9 cellular contexts compared by ENCODE assay signal in the genomic region with DNA sequence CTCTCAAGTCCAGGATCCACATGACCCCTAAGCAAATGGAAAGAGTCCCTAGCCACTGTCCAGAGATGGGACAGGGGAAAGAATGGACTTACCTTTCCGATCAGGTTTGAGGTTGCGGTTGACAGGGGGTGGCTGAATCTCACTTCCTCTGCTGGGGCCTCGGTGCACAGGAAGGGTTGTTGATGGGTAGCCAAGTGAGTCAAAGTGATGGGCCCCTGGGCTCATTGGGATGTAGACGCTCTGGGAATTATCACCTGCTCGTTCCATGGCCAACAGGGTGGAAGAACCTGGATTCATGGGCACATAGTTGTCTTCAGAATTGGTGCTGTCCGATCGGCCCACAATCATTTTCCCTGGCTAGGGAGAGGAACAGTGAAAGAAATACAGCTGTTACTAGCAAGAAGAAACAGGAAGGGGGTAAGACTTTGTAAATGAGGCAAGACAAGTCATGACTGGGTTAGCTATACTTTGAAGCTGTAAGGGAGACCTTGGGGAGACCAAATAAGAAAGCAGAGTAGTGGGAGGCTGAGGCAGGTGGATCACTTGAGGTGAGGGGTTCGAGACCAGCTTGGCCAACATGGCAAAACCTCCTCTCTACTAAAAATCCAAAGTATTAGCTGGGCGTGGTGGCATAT. TPM values are rescaled to one million over a fixed set of nuclear protein-coding genes. Genes with fewer than 3 reads are reported as not detected.
DNase-seq lines count a peak whose midpoint lies in the region; ATAC-seq and TF ChIP-seq lines count a peak whose summit lies in the region.
"Had no signal": no experiment of that assay in that cellular context is flagged by ENCODE, and none has a peak within 500 bp of the region (broad histone marks: within the 10 kb centered on the region; RNA-seq: fewer than 3 reads in every experiment).

No MANE protein-coding gene starts in this region.

- H3K27ac Mint-ChIP-seq in activated CD8-positive, alpha-beta memory T cell treated with anti-CD3 and anti-CD28 coated beads, Interleukin-2, amount 10 ng/mL, durations not matched to agents 7 days and 5 days, result no peak overlapping the region
- peak overlapping the region; percentile 50 for H3K27ac Mint-ChIP-seq in progenitor cell of endocrine pancreas

- no peak for TF ChIP-seq POLR2A in erythroblast (IDR thresholded peaks at IDR 0.05; ENCODE audit: low read length)

- H3K36me3 Mint-ChIP-seq in activated CD8-positive, alpha-beta memory T cell treated with anti-CD3 and anti-CD28 coated beads, Interleukin-2, amount 10 ng/mL, durations not matched to agents 7 days and 5 days, result peaks cover 24% of the 10 kb centered on the region
- H3K36me3 Mint-ChIP-seq in progenitor cell of endocrine pancreas (ENCODE audit: insufficient read depth), result peaks cover 28% of the 10 kb centered on the region

- no peaks in the 10 kb centered on the region for H3K27me3 ChIP-seq in WERI-Rb-1 (ENCODE audit: insufficient read depth, low read depth, severe bottlenecking)
- H3K27me3 ChIP-seq: adrenal gland had no signal

- H3K36me3 ChIP-seq in WERI-Rb-1, result peaks cover 12% of the 10 kb centered on the region

- no peak overlapping the region for H3K4me3 Mint-ChIP-seq in activated CD8-positive, alpha-beta memory T cell treated with anti-CD3 and anti-CD28 coated beads, Interleukin-2, amount 10 ng/mL, durations not matched to agents 7 days and 5 days
- H3K4me3 Mint-ChIP-seq in progenitor cell of endocrine pancreas (ENCODE audit: low read depth), result no peak overlapping the region

- CTCF ChIA-PET in activated CD8-positive, alpha-beta memory T cell treated with anti-CD3 and anti-CD28 coated beads, Interleukin-2, amount 10 ng/mL, durations not matched to agents 7 days and 5 days (lab: Charles Lee), result interaction anchor here (1.1 kb wide), 1 partner anchor 21 kb away, joined by 3 read pairs; no protein-coding TSS in a partner anchor

- TF ChIP-seq CTCF in progenitor cell of endocrine pancreas (IDR thresholded peaks at IDR 0.05; ENCODE audit: unreplicated experiment) (no peak), WERI-Rb-1 (IDR thresholded peaks at IDR 0.05; ENCODE audit: low read depth, low read length) (no peak)

- DNase-seq in activated CD8-positive, alpha-beta memory T cell treated with anti-CD3 and anti-CD28 coated beads for 24 hours, result peak; percentile 21
- DNase-seq in activated CD8-positive, alpha-beta memory T cell treated with anti-CD3 and anti-CD28 coated beads, Interleukin-2, amount 10 ng/mL, durations not matched to agents 7 days and 5 days, result no peak
- no peak for DNase-seq in progenitor cell of endocrine pancreas (ENCODE audit: low spot score, unreplicated experiment)
- DNase-seq in stimulated activated CD4-positive, alpha-beta T cell treated with anti-CD3 and anti-CD28 coated beads, Interleukin-4, amount 100 ng/mL, for 24 hours, result no peak
- DNase-seq in WERI-Rb-1, result no peak
- DNase-seq in erythroblast (lab: John Stamatoyannopoulos, UW), result no peak

- H3K4me1 Mint-ChIP-seq in activated CD8-positive, alpha-beta memory T cell treated with anti-CD3 and anti-CD28 coated beads, Interleukin-2, amount 10 ng/mL, durations not matched to agents 7 days and 5 days, result peaks cover 19% of the 10 kb centered on the region
- no peaks in the 10 kb centered on the region for H3K4me1 Mint-ChIP-seq in progenitor cell of endocrine pancreas (ENCODE audit: low read depth)

- no peak overlapping the region for H3K27ac ChIP-seq in WERI-Rb-1
- H3K27ac ChIP-seq: adrenal gland had no signal

- H3K9me3 ChIP-seq in WERI-Rb-1 (ENCODE audit: severe bottlenecking), result no peaks in the 10 kb centered on the region
- H3K9me3 ChIP-seq: adrenal gland had no signal

- no peaks in the 10 kb centered on the region for H3K9me3 Mint-ChIP-seq in activated CD8-positive, alpha-beta memory T cell treated with anti-CD3 and anti-CD28 coated beads, Interleukin-2, amount 10 ng/mL, durations not matched to agents 7 days and 5 days (ENCODE audit: low read depth)
- H3K9me3 Mint-ChIP-seq in progenitor cell of endocrine pancreas (ENCODE audit: low read depth), result no peaks in the 10 kb centered on the region

- ATAC-seq in activated CD8-positive, alpha-beta memory T cell treated with anti-CD3 and anti-CD28 coated beads, Interleukin-2, amount 10 ng/mL, durations not matched to agents 7 days and 5 days, result no peak
- ATAC-seq in GM21529 (IDR thresholded peaks at IDR 0.05; ENCODE audit: unreplicated experiment) (peak; percentile 74), HG03175 (IDR thresholded peaks at IDR 0.05; ENCODE audit: unreplicated experiment) (peak; percentile 85)

- no peak overlapping the region for H3K4me3 ChIP-seq in WERI-Rb-1 (ENCODE audit: low read depth, low read length)
- H3K4me3 ChIP-seq: adrenal gland had no signal

- H3K27me3 Mint-ChIP-seq in activated CD8-positive, alpha-beta memory T cell treated with anti-CD3 and anti-CD28 coated beads, Interleukin-2, amount 10 ng/mL, durations not matched to agents 7 days and 5 days, result no peaks in the 10 kb centered on the region
- no peaks in the 10 kb centered on the region for H3K27me3 Mint-ChIP-seq in progenitor cell of endocrine pancreas

RNA-seq across cellular contexts. Expression of a gene that starts 34.7 kb away (rescaled TPM):
- 10 to 100 TPM in 1 of 2 experiments, 1 to 10 TPM in 1; 8.5 to 10.6 TPM for total RNA-seq in activated CD8-positive, alpha-beta memory T cell treated with anti-CD3 and anti-CD28 coated beads, Interleukin-2, amount 10 ng/mL, durations not matched to agents 7 days and 5 days
- 14.7 and 16.5 TPM in 2 replicates for total RNA-seq in progenitor cell of endocrine pancreas

RNA-seq across cellular contexts. Expression of a gene that starts 35.0 kb away (rescaled TPM):
- total RNA-seq in activated CD8-positive, alpha-beta memory T cell treated with anti-CD3 and anti-CD28 coated beads, Interleukin-2, amount 10 ng/mL, durations not matched to agents 7 days and 5 days, result 1 to 10 TPM; 6.4 to 7.3 TPM
- 7.4 and 10.1 TPM in 2 replicates for total RNA-seq in progenitor cell of endocrine pancreas
